In the genomic region with DNA sequence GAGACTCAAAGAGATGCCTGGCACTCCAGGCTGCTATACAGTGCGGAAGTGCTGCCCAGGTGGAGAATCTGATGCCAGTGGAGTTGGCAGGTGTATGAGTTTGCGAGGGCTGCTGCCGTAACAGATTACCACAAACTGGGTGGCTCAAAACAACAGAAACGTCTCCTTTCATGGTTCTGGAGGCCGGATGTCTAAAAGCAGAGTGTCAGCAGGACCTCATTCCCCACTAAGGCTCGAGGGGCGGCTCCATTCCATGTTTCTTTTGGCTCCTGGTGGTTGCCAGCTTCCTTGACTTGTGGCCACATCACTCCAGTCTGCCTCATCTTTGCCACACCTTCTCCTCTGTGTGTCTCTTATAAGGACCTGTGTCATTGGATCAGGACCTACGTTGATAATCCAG, we compare ENCODE assay signal across 27 cellular contexts. TPM values are rescaled to one million over a fixed set of nuclear protein-coding genes. Genes with fewer than 3 reads are reported as not detected.
DNase-seq lines count a peak whose midpoint lies in the region; ATAC-seq and TF ChIP-seq lines count a peak whose summit lies in the region.
"Had no signal": no experiment of that assay in that cellular context is flagged by ENCODE, and none has a peak within 500 bp of the region (broad histone marks: within the 10 kb centered on the region; RNA-seq: fewer than 3 reads in every experiment).

No MANE protein-coding gene starts in this region.

- peak overlapping the region; percentile 11 for H3K27ac Mint-ChIP-seq in activated naive CD8-positive, alpha-beta T cell treated with anti-CD3 and anti-CD28 coated beads for 36 hours
- H3K27ac Mint-ChIP-seq: activated CD4-positive, alpha-beta T cell treated with anti-CD3 and anti-CD28 coated beads, Interleukin-2, amount 10 ng/mL, durations not matched to agents 7 days and 5 days; mesothelial cell of epicardium; nephron had no signal

- H3K4me1 Mint-ChIP-seq in activated naive CD8-positive, alpha-beta T cell treated with anti-CD3 and anti-CD28 coated beads for 36 hours: peaks cover 82% of the 10 kb centered on the region

- H3K9me3 ChIP-seq in DND-41 (ENCODE audit: insufficient read depth, low read length, severe bottlenecking) (no peaks in the 10 kb centered on the region), neutrophil (no peaks in the 10 kb centered on the region)
- H3K9me3 ChIP-seq: suprapubic skin had no signal

- no peak for ATAC-seq in DND-41 (ENCODE audit: insufficient read depth, low read depth)
- no peak for ATAC-seq in HG03135 (IDR thresholded peaks at IDR 0.05; ENCODE audit: unreplicated experiment)
- ATAC-seq: left ventricle myocardium superior, right cardiac atrium had no signal

- no peak overlapping the region for H3K4me3 Mint-ChIP-seq in activated naive CD8-positive, alpha-beta T cell treated with anti-CD3 and anti-CD28 coated beads for 36 hours
- H3K4me3 Mint-ChIP-seq: activated CD4-positive, alpha-beta T cell treated with anti-CD3 and anti-CD28 coated beads, Interleukin-2, amount 10 ng/mL, durations not matched to agents 7 days and 5 days; mesothelial cell of epicardium; nephron had no signal

- H3K36me3 Mint-ChIP-seq in activated naive CD8-positive, alpha-beta T cell treated with anti-CD3 and anti-CD28 coated beads for 36 hours: peaks cover 54% of the 10 kb centered on the region
- H3K36me3 Mint-ChIP-seq: mesothelial cell of epicardium had no signal

- H3K4me3 ChIP-seq in DND-41 (ENCODE audit: low read depth in 1 of 2, low read length in 2 of 2) (no peak overlapping the region), neutrophil (ENCODE audit: low read depth in 1 of 2, low read length in 1 of 2) (no peak overlapping the region)
- H3K4me3 ChIP-seq: GM23248, SK-N-MC, suprapubic skin had no signal

- H3K27me3 Mint-ChIP-seq in activated naive CD8-positive, alpha-beta T cell treated with anti-CD3 and anti-CD28 coated beads for 36 hours: no peaks in the 10 kb centered on the region
- H3K27me3 Mint-ChIP-seq: activated CD4-positive, alpha-beta T cell treated with anti-CD3 and anti-CD28 coated beads, Interleukin-2, amount 10 ng/mL, durations not matched to agents 7 days and 5 days had no signal

- DNase-seq in activated effector memory CD4-positive, alpha-beta T cell treated with anti-CD3 and anti-CD28 coated beads, Interleukin-2, amount 50 U/mL, for 16 hours: peak; percentile 57
- DNase-seq in activated effector memory CD4-positive, alpha-beta T cell treated with Interleukin-2 at 50 U/mL for 16 hours: no peak
- DNase-seq in DND-41: no peak
- no peak for DNase-seq in activated naive CD8-positive, alpha-beta T cell treated with anti-CD3 and anti-CD28 coated beads for 36 hours
- DNase-seq in stimulated activated CD4-positive, alpha-beta T cell treated with anti-CD3 and anti-CD28 coated beads, Interleukin-12 subunit alpha, Interleukin-12 subunit beta, amount 100 ng/mL, for 4 hours: no peak
- DNase-seq in COR-L47 (lab: John Stamatoyannopoulos, UW): no peak
- DNase-seq: ACHN; activated CD4-positive, alpha-beta T cell treated with anti-CD3 and anti-CD28 coated beads, Interleukin-2, amount 10 ng/mL, durations not matched to agents 7 days and 5 days; activated CD8-positive, alpha-beta memory T cell treated with anti-CD3 and anti-CD28 coated beads, Interleukin-2, amount 50 U/mL, for 4 hours; activated gamma-delta T cell treated with Interleukin-2 at 50 U/mL for 16 hours; amygdala; C1 segment of cervical spinal cord; EL; GM23248; Karpas-422; left ventricle myocardium superior; NCI-H1436 treated with DMSO at 0.1 percent for 48 hours; NCI-H774; right cardiac atrium had no signal

- H3K27ac ChIP-seq in DND-41 (ENCODE audit: low read length) (peak overlapping the region; percentile 11; the same call in 1 of the 2 replicates), neutrophil (peak overlapping the region; percentile 99)
- H3K27ac ChIP-seq: GM23248, parathyroid adenoma, RWPE1, SK-N-MC, suprapubic skin had no signal

- H3K9me3 Mint-ChIP-seq in activated naive CD8-positive, alpha-beta T cell treated with anti-CD3 and anti-CD28 coated beads for 36 hours: no peaks in the 10 kb centered on the region
- H3K9me3 Mint-ChIP-seq: activated CD4-positive, alpha-beta T cell treated with anti-CD3 and anti-CD28 coated beads, Interleukin-2, amount 10 ng/mL, durations not matched to agents 7 days and 5 days; mesothelial cell of epicardium; nephron had no signal

- H4K20me1 ChIP-seq in DND-41 (ENCODE audit: insufficient read depth, low read length): peaks cover 80% of the 10 kb centered on the region

- H2AFZ ChIP-seq in DND-41 (ENCODE audit: low read depth, low read length): no peak overlapping the region
- H2AFZ ChIP-seq: GM23248, parathyroid adenoma had no signal

- peaks cover 99% of the 10 kb centered on the region for H3K79me2 ChIP-seq in DND-41 (ENCODE audit: insufficient read depth, low read length)
- H3K79me2 ChIP-seq: parathyroid adenoma had no signal

- no peak overlapping the region for H3K4me2 ChIP-seq in DND-41 (ENCODE audit: insufficient read depth, low read length)

- no peak overlapping the region; the same call in 1 of the 2 replicates for H3K9ac ChIP-seq in DND-41 (ENCODE audit: low read depth, low read length)
- H3K9ac ChIP-seq: GM23248, parathyroid adenoma had no signal

- H3K27me3 ChIP-seq in DND-41 (ENCODE audit: insufficient read depth, low read length, poor library complexity) (no peaks in the 10 kb centered on the region), neutrophil (no peaks in the 10 kb centered on the region)
- H3K27me3 ChIP-seq: suprapubic skin had no signal

- no peak for TF ChIP-seq CTCF in DND-41 (IDR thresholded peaks at IDR 0.05; ENCODE audit: borderline replicate concordance, extremely low read depth, low read length, poor library complexity, severe bottlenecking)
- no peak for TF ChIP-seq CTCF in neutrophil (IDR thresholded peaks at IDR 0.05)

- H3K36me3 ChIP-seq in DND-41 (ENCODE audit: insufficient read depth, low read length) (peaks cover 94% of the 10 kb centered on the region), neutrophil (peaks cover 86% of the 10 kb centered on the region)
- H3K36me3 ChIP-seq: suprapubic skin had no signal

- H3K4me1 ChIP-seq in DND-41 (ENCODE audit: insufficient read depth, low read length): peaks cover 87% of the 10 kb centered on the region
- H3K4me1 ChIP-seq in neutrophil (ENCODE audit: control insufficient read depth in 1 of 2, insufficient read depth in 1 of 2, low read depth in 1 of 2, low read length in 1 of 2): peaks cover 56 to 81% of the 10 kb centered on the region in 2 experiments

RNA-seq across cellular contexts. Expression of a gene that starts 10.0 kb away (rescaled TPM):
- 10 to 100 TPM; 56.4 to 58.2 TPM for total RNA-seq in activated naive CD8-positive, alpha-beta T cell treated with anti-CD3 and anti-CD28 coated beads for 36 hours
